ENCODE assay signal across 18 cellular contexts in the genomic region with DNA sequence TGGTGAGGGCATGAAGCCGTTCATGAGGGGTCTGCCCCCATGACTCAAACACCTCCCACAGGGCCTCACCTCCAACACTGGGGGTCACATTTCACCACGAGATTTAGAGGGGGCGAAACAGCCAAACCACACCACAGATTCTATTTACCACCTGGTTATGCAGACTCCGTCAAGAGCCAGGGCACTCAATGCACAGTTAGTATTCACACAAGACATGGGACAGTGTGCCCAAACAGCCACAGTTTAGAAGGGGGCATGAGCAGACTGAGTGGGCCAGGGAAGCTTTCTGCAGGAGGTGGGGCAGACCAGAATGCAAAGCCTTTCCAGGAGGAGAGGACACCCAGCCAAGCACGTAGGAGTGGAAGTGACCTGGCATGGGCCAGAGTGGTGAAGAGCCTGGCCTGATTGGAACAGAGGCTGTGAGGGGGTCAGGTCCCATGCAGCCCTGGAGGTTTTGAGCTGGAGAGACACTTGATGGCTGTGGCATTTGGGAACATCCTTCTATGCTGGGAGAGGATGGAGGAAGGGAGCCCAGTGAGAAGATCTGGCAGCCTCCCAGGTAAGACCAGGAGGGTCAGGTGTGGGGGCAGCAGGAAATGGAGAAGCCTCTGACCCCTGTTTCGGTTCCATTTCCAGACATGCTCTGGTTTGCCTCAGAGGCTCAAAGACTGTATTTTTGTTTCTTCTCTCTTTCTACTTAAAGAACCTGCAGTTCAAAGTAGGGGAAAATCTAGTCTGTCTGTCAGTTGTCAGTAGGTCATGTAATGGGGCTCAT.
"Had no signal": no experiment of that assay in that cellular context is flagged by ENCODE, and none has a peak within 500 bp of the region (broad histone marks: within the 10 kb centered on the region; RNA-seq: fewer than 3 reads in every experiment).

No MANE protein-coding gene starts in this region.

- H3K4me1 Mint-ChIP-seq: activated CD4-positive, alpha-beta T cell treated with anti-CD3 and anti-CD28 coated beads for 36 hours had no signal

- H3K27ac Mint-ChIP-seq: activated CD4-positive, alpha-beta memory T cell treated with anti-CD3 and anti-CD28 coated beads for 36 hours; activated CD4-positive, alpha-beta T cell treated with anti-CD3 and anti-CD28 coated beads for 36 hours; activated naive CD8-positive, alpha-beta T cell; activated T-helper 1 cell treated with anti-CD3 and anti-CD28 coated beads, Interleukin-12 subunit alpha, Interleukin-12 subunit beta, Interleukin-2, Interleukin-4 antibody, amounts not matched to agents 30 ng/mL and 10 ng/mL and 1 ng/mL, durations not matched to agents 14 hours and 24 hours and 36 hours; T-helper 2 cell treated with Interferon-gamma antibody and Interleukin-4, amounts not matched to agents 5 μg/mL and 100 μg/mL, for 36 hours had no signal

- ATAC-seq: activated CD4-positive, alpha-beta T cell treated with anti-CD3 and anti-CD28 coated beads for 36 hours; left lobe of liver had no signal

- H3K4me3 ChIP-seq: tibial artery had no signal

- H3K4me3 Mint-ChIP-seq: activated CD4-positive, alpha-beta memory T cell treated with anti-CD3 and anti-CD28 coated beads for 36 hours; activated CD4-positive, alpha-beta T cell treated with anti-CD3 and anti-CD28 coated beads for 36 hours; activated naive CD8-positive, alpha-beta T cell; activated T-helper 1 cell treated with anti-CD3 and anti-CD28 coated beads, Interleukin-12 subunit alpha, Interleukin-12 subunit beta, Interleukin-2, Interleukin-4 antibody, amounts not matched to agents 30 ng/mL and 10 ng/mL and 1 ng/mL, durations not matched to agents 14 hours and 24 hours and 36 hours; T-helper 2 cell treated with Interferon-gamma antibody and Interleukin-4, amounts not matched to agents 5 μg/mL and 100 μg/mL, for 36 hours had no signal

- H3K36me3 ChIP-seq: tibial artery had no signal

- H3K9me3 Mint-ChIP-seq: activated CD4-positive, alpha-beta memory T cell treated with anti-CD3 and anti-CD28 coated beads for 36 hours; activated T-helper 1 cell treated with anti-CD3 and anti-CD28 coated beads, Interleukin-12 subunit alpha, Interleukin-12 subunit beta, Interleukin-2, Interleukin-4 antibody, amounts not matched to agents 30 ng/mL and 10 ng/mL and 1 ng/mL, durations not matched to agents 14 hours and 24 hours and 36 hours; T-helper 2 cell treated with Interferon-gamma antibody and Interleukin-4, amounts not matched to agents 5 μg/mL and 100 μg/mL, for 36 hours had no signal

- H3K36me3 Mint-ChIP-seq: activated CD4-positive, alpha-beta memory T cell treated with anti-CD3 and anti-CD28 coated beads for 36 hours; activated naive CD8-positive, alpha-beta T cell had no signal

- DNase-seq: activated CD4-positive, alpha-beta memory T cell treated with anti-CD3 and anti-CD28 coated beads for 36 hours; activated CD4-positive, alpha-beta T cell treated with anti-CD3 and anti-CD28 coated beads for 36 hours; activated gamma-delta T cell treated with Interleukin-2 at 50 U/mL for 16 hours; activated T-cell treated with anti-CD3 and anti-CD28 coated beads for 4 hours; amniotic stem cell; foreskin melanocyte; islet precursor cell; mammary epithelial cell; retina; stimulated activated CD4-positive, alpha-beta T cell treated with anti-CD3 and anti-CD28 coated beads, Interleukin-12 subunit alpha, Interleukin-12 subunit beta, amount 100 ng/mL, for 4 hours; stimulated activated CD4-positive, alpha-beta T cell treated with anti-CD3 and anti-CD28 coated beads, Interleukin-1b, Interleukin-23, amount 100 ng/mL, for 48 hours; stimulated activated CD8-positive, alpha-beta memory T cell treated with anti-CD3 and anti-CD28 coated beads, Interleukin-4, amount 100 ng/mL, for 48 hours; stimulated activated naive CD4-positive, alpha-beta T cell; tibial artery had no signal

- H3K27me3 ChIP-seq: tibial artery had no signal

- H3K27ac ChIP-seq: tibial artery had no signal
